ENCODE assay signal across 1 cellular context in genomic region chr5:179696605-179697004, GRCh38.
TF ChIP-seq lines count a peak whose summit lies in the region.

No MANE protein-coding gene starts in this region.

TF ChIP-seq in A549, 52 proteins besides CTCF, POLR2A, EP300 and RAD21:
- TF ChIP-seq HDAC2 (IDR thresholded peaks at IDR 0.05), result no peak
- TF ChIP-seq NPAS2 (CRISPR knock-in tag; IDR thresholded peaks at IDR 0.05; ENCODE audit: borderline replicate concordance), result no peak
- no peak for TF ChIP-seq HMGXB4 (CRISPR knock-in tag; IDR thresholded peaks at IDR 0.05; ENCODE audit: borderline replicate concordance)
- TF ChIP-seq MAX (IDR thresholded peaks at IDR 0.05), result no peak
- TF ChIP-seq EHMT2 (IDR thresholded peaks at IDR 0.05; ENCODE audit: low read depth), result no peak
- TF ChIP-seq TP53 (CRISPR knock-in tag; IDR thresholded peaks at IDR 0.05), result no peak
- TF ChIP-seq HES2 (IDR thresholded peaks at IDR 0.05), result no peak
- TF ChIP-seq KDM5A (IDR thresholded peaks at IDR 0.05), result no peak
- no peak for TF ChIP-seq HOXA7 (CRISPR knock-in tag; IDR thresholded peaks at IDR 0.05)
- no peak for TF ChIP-seq ZC3H11A (IDR thresholded peaks at IDR 0.05)
- no peak for TF ChIP-seq JUNB (IDR thresholded peaks at IDR 0.05)
- no peak for TF ChIP-seq NR3C1 (IDR thresholded peaks at IDR 0.05)
- TF ChIP-seq ZNF302 (CRISPR knock-in tag; IDR thresholded peaks at IDR 0.05), result no peak
- no peak for TF ChIP-seq NFE2L2 (conservative IDR thresholded peaks at IDR 0.05; ENCODE audit: low read length)
- no peak for TF ChIP-seq JUN (IDR thresholded peaks at IDR 0.05)
- no peak for TF ChIP-seq SMC3 (IDR thresholded peaks at IDR 0.05)
- TF ChIP-seq RCOR1 (IDR thresholded peaks at IDR 0.05; ENCODE audit: low read depth, low read length), result no peak
